16 cellular contexts compared by ENCODE assay signal in the genomic region with DNA sequence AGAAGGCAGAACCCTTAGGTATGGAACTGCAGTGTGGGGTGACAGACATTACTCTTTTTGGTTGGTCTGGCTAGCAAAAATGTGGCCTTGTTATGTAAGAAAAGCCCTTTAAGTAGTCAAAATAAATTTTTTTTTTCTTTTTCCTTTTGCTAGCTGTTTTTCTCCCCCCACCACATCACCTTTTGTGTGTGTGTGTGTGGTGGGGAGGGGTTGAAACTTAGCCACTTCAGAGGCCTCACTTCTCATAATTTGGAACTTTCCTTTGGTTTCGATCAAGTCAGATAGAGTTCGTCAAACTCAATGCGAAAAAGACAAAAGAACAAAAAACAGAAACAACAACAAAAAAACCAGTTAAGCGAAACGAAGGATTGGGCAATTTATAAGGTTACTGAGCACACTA. TPM values are rescaled to one million over a fixed set of nuclear protein-coding genes. Genes with fewer than 3 reads are reported as not detected.
DNase-seq lines count a peak whose midpoint lies in the region; ATAC-seq and TF ChIP-seq lines count a peak whose summit lies in the region.
"Had no signal": no experiment of that assay in that cellular context is flagged by ENCODE, and none has a peak within 500 bp of the region (broad histone marks: within the 10 kb centered on the region; RNA-seq: fewer than 3 reads in every experiment).

No MANE protein-coding gene starts in this region.

- H3K4me1 ChIP-seq in GM23248 (ENCODE audit: insufficient read depth), result peaks cover 30% of the 10 kb centered on the region

- H3K27ac ChIP-seq in CD4-positive, alpha-beta T cell (ENCODE audit: low read depth, low read length), result peak overlapping the region; percentile 66
- H3K27ac ChIP-seq in GM23248, result no peak overlapping the region
- H3K27ac ChIP-seq: SJSA1 had no signal

- WGBS in GM23248 (ENCODE audit: low coverage in 1 of 2, low lambda C conversion rate in 2 of 2, missing lambda C conversion rate in 2 of 2), 2 experiments, result 94 to 95% methylated on average over 5 of the region's 5 CpGs

- H3F3A ChIP-seq in GM23248 (ENCODE audit: insufficient read depth), result peaks cover 17% of the 10 kb centered on the region; the same call in 1 of the 2 replicates

- H3K9me3 Mint-ChIP-seq in CD4-positive, alpha-beta T cell, result no peaks in the 10 kb centered on the region
- no peaks in the 10 kb centered on the region for H3K9me3 Mint-ChIP-seq in activated naive CD8-positive, alpha-beta T cell (ENCODE audit: low read depth)
- no peaks in the 10 kb centered on the region for H3K9me3 Mint-ChIP-seq in natural killer cell

- H3K9me2 ChIP-seq in GM23248 (ENCODE audit: insufficient read depth), result no peaks in the 10 kb centered on the region

- H4K20me1 ChIP-seq in GM23248 (ENCODE audit: insufficient read depth), result no peaks in the 10 kb centered on the region

- H3K4me3 Mint-ChIP-seq in CD4-positive, alpha-beta T cell, result peak overlapping the region; percentile 100
- peak overlapping the region; percentile 95 for H3K4me3 Mint-ChIP-seq in activated naive CD8-positive, alpha-beta T cell
- H3K4me3 Mint-ChIP-seq in natural killer cell, result peak overlapping the region; percentile 55

- DNase-seq in CD4-positive, alpha-beta T cell, result peak in 3 of 10 experiments; percentile 31 to 51 (median 43)
- DNase-seq in GM23248 (no peak), natural killer cell (no peak), NOMO-1 treated with DMSO at 0.1 percent for 48 hours (lab: John Stamatoyannopoulos, UW; ENCODE audit: unreplicated experiment) (no peak), globus pallidus (ENCODE audit: low spot score) (no peak), GM03348 (ENCODE audit: low spot score) (no peak)
- no peak for DNase-seq in activated CD4-positive, CD25-positive, alpha-beta regulatory T cell treated with anti-CD3 and anti-CD28 coated beads, Interleukin-2, amount 50 U/mL, for 72 hours
- DNase-seq: dermis blood vessel endothelial cell, HCEC 1CT, KBM-7, kidney glomerular epithelial cell, posterior cingulate gyrus had no signal

- no peaks in the 10 kb centered on the region for H3K27me3 ChIP-seq in CD4-positive, alpha-beta T cell (ENCODE audit: control insufficient read depth, insufficient read depth, low read length)
- no peaks in the 10 kb centered on the region for H3K27me3 ChIP-seq in GM23248 (replicated peaks; ENCODE audit: insufficient read depth)
- H3K27me3 ChIP-seq: BLaER1, SJSA1 had no signal

- 0 out of 2 replicates have a peak overlapping the region, but pooled peaks have one; percentile 97 for H2AFZ ChIP-seq in GM23248

- H3K27me3 Mint-ChIP-seq in CD4-positive, alpha-beta T cell, result no peaks in the 10 kb centered on the region
- H3K27me3 Mint-ChIP-seq in activated naive CD8-positive, alpha-beta T cell, result no peaks in the 10 kb centered on the region
- H3K27me3 Mint-ChIP-seq in natural killer cell (ENCODE audit: low read depth in 2 of 2), result no peaks in the 10 kb centered on the region

- no peaks in the 10 kb centered on the region for H3K36me3 ChIP-seq in GM23248 (ENCODE audit: low read depth)

- no peak overlapping the region for H3K4me3 ChIP-seq in GM23248
- H3K4me3 ChIP-seq: BLaER1, SJSA1 had no signal

- in situ Hi-C loops in GM23248 (cut with MboI), result no loop called here

- peak overlapping the region; percentile 97 for H3K27ac Mint-ChIP-seq in CD4-positive, alpha-beta T cell
- H3K27ac Mint-ChIP-seq in activated naive CD8-positive, alpha-beta T cell, result peak overlapping the region; percentile 96
- peak overlapping the region; percentile 56 to 99 for H3K27ac Mint-ChIP-seq in natural killer cell

- no peaks in the 10 kb centered on the region for H3K9me3 ChIP-seq in CD4-positive, alpha-beta T cell (ENCODE audit: control insufficient read depth, low read length)
- no peaks in the 10 kb centered on the region for H3K9me3 ChIP-seq in GM23248 (ENCODE audit: low read depth)
- H3K9me3 ChIP-seq: BLaER1, SJSA1 had no signal

- CTCF ChIA-PET in CD4-positive, alpha-beta T cell (lab: Charles Lee), result no interaction called here

- H3K36me3 Mint-ChIP-seq in CD4-positive, alpha-beta T cell (ENCODE audit: low read depth), result peaks cover 29% of the 10 kb centered on the region
- peaks cover 5% of the 10 kb centered on the region for H3K36me3 Mint-ChIP-seq in activated naive CD8-positive, alpha-beta T cell
- H3K36me3 Mint-ChIP-seq in natural killer cell, result no peaks in the 10 kb centered on the region

- H3K79me2 ChIP-seq in GM23248 (ENCODE audit: insufficient read depth), result peaks cover 31% of the 10 kb centered on the region

- H3K9ac ChIP-seq in GM23248, result no peak overlapping the region
- H3K9ac ChIP-seq: BLaER1 had no signal

- intact Hi-C loops in CD4-positive, alpha-beta T cell (cut with DNase I, micrococcal nuclease), result loop anchor here in 1 of 2 experiments (1.0 kb wide), 1 partner anchor 11 kb away; no protein-coding TSS in a partner anchor
- intact Hi-C loops in natural killer cell (cut with micrococcal nuclease), result no loop called here

- POLR2A ChIA-PET in CD4-positive, alpha-beta T cell (lab: Charles Lee), result interaction anchor here (0.6 to 7.3 kb wide), 12 partner anchors 11 to 174 kb away, joined by 3 to 130 read pairs (median 10); a partner anchor contains a TSS

- peak; percentile 11 for ATAC-seq in CD4-positive, alpha-beta T cell (ENCODE audit: poor library complexity)
- no peak for ATAC-seq in natural killer cell

- H3K4me2 ChIP-seq in GM23248 (ENCODE audit: unreplicated experiment), result no peak overlapping the region

- no peak for TF ChIP-seq CTCF in CD4-positive, alpha-beta T cell (IDR thresholded peaks at IDR 0.05)
- no peak for TF ChIP-seq CTCF in natural killer cell (IDR thresholded peaks at IDR 0.05)

- H3K4me1 Mint-ChIP-seq in CD4-positive, alpha-beta T cell (ENCODE audit: low read depth), result peaks cover 80% of the 10 kb centered on the region
- H3K4me1 Mint-ChIP-seq in activated naive CD8-positive, alpha-beta T cell (ENCODE audit: low read depth), result peaks cover 76% of the 10 kb centered on the region
- H3K4me1 Mint-ChIP-seq in natural killer cell, result peaks cover 33 to 46% of the 10 kb centered on the region in 2 donors

RNA-seq across cellular contexts. Expression of a gene that starts 1.9 kb away (rescaled TPM):
- 100 to 1,000 TPM in 1 of 2 experiments, 10 to 100 TPM in 1; 97.1 to 101 TPM for total RNA-seq in CD4-positive, alpha-beta T cell
- total RNA-seq in GM23248 (2014; rRNA removed; shearing (Covaris generic)), result 130 and 171 TPM in 2 replicates
- 145 and 146 TPM in 2 replicates for polyA plus RNA-seq in GM23248 (2016; fragmentation: Nextera tagmentation; extraction: Ambion mirVana)
- 100 to 1,000 TPM; 122 to 199 (median 170) TPM for total RNA-seq in natural killer cell

RNA-seq across cellular contexts. Expression of a gene that starts 28.7 kb away (rescaled TPM):
- under 1 TPM; 0.47 to 0.52 TPM for total RNA-seq in CD4-positive, alpha-beta T cell
- not detected in 2 replicates for total RNA-seq in GM23248 (2014; rRNA removed; shearing (Covaris generic))
- polyA plus RNA-seq in GM23248 (2016; fragmentation: Nextera tagmentation; extraction: Ambion mirVana), result not detected in 2 replicates
- 10 to 100 TPM in 1 of 3 donors, 1 to 10 TPM in 1, not detected in 1; 4.0 to 58.9 TPM for total RNA-seq in natural killer cell
- total RNA-seq: dermis blood vessel endothelial cell, fibroblast of lung, SJSA1 had no signal
